In genomic region chr10:119253433-119254174, GRCh38 we compare ENCODE assay signal across 8 cellular contexts. TPM values are rescaled to one million over a fixed set of nuclear protein-coding genes. Genes with fewer than 3 reads are reported as not detected.
DNase-seq lines count a peak whose midpoint lies in the region; ATAC-seq and TF ChIP-seq lines count a peak whose summit lies in the region.

No MANE protein-coding gene starts in this region.

- peaks cover 0 to 35% (median 12%) of the 10 kb centered on the region in 4 donors for H3K4me1 Mint-ChIP-seq in CD4-positive, alpha-beta memory T cell

- H3K9me3 Mint-ChIP-seq in CD4-positive, alpha-beta memory T cell, result no peaks in the 10 kb centered on the region

- H3K4me3 Mint-ChIP-seq in CD4-positive, alpha-beta memory T cell, result peak overlapping the region in 1 of 8 donors; percentile 9

- DNase-seq in CD4-positive, alpha-beta memory T cell, result no peak
- DNase-seq in RPMI7951 (ENCODE audit: low read depth) (peak; percentile 93), colonic mucosa (peak; percentile 40), medulla oblongata (ENCODE audit: extremely low spot score) (peak; percentile 58), SIG-M5 treated with dmso at 0.1 percent for 504 hours (lab: John Stamatoyannopoulos, UW; ENCODE audit: unreplicated experiment) (no peak)
- DNase-seq in stimulated activated CD8-positive, alpha-beta memory T cell treated with anti-CD3 and anti-CD28 coated beads, Interleukin-4, amount 100 ng/mL, for 24 hours (ENCODE audit: low read depth), result peak; percentile 29

- ATAC-seq in HG02610 (IDR thresholded peaks at IDR 0.05; ENCODE audit: unreplicated experiment) (no peak), GM21737 (IDR thresholded peaks at IDR 0.05; ENCODE audit: unreplicated experiment) (no peak)

- H3K4me1 ChIP-seq in CD4-positive, alpha-beta memory T cell (ENCODE audit: insufficient read depth, low read length), result no peaks in the 10 kb centered on the region
- H3K4me1 ChIP-seq in colonic mucosa, result no peaks in the 10 kb centered on the region

- TF ChIP-seq CTCF in colonic mucosa (IDR thresholded peaks at IDR 0.05), result no peak

- H3K36me3 Mint-ChIP-seq in CD4-positive, alpha-beta memory T cell, result peaks cover 4 to 6% of the 10 kb centered on the region in 2 donors

- H3K27ac ChIP-seq in CD4-positive, alpha-beta memory T cell (ENCODE audit: low read depth, low read length), result no peak overlapping the region
- H3K27ac ChIP-seq in colonic mucosa, result peak overlapping the region; percentile 62

- no peak overlapping the region for H3K4me3 ChIP-seq in CD4-positive, alpha-beta memory T cell (ENCODE audit: low read length in 2 of 2)
- H3K4me3 ChIP-seq in colonic mucosa, result no peak overlapping the region

- no peaks in the 10 kb centered on the region for H3K9me3 ChIP-seq in CD4-positive, alpha-beta memory T cell (ENCODE audit: control insufficient read depth in 1 of 2, low read length in 2 of 2)
- H3K9me3 ChIP-seq in colonic mucosa, result no peaks in the 10 kb centered on the region

- H3K9ac ChIP-seq in colonic mucosa (ENCODE audit: low read depth in 2 of 2, low read length in 2 of 2), result peak overlapping the region in 1 of 2 donors; percentile 36

- intact Hi-C loops in CD4-positive, alpha-beta memory T cell (cut with micrococcal nuclease), result no loop called here
- intact Hi-C loops in colonic mucosa (cut with DNase I), result no loop called here

- CTCF ChIA-PET in CD4-positive, alpha-beta memory T cell (lab: Charles Lee; ENCODE audit: partially characterized antibody), result interaction anchor here (1.2 kb wide), 1 partner anchor 44 kb away, joined by 3 read pairs; no protein-coding TSS in a partner anchor

- no peaks in the 10 kb centered on the region for H3K27me3 ChIP-seq in CD4-positive, alpha-beta memory T cell (ENCODE audit: insufficient read depth, low read length)
- no peaks in the 10 kb centered on the region for H3K27me3 ChIP-seq in colonic mucosa

- POLR2A ChIA-PET in CD4-positive, alpha-beta memory T cell (lab: Charles Lee; ENCODE audit: partially characterized antibody), result no interaction called here

- H3K27ac Mint-ChIP-seq in CD4-positive, alpha-beta memory T cell, result peak overlapping the region; percentile 27 to 85 (median 53)

- H3K36me3 ChIP-seq in CD4-positive, alpha-beta memory T cell (ENCODE audit: insufficient read depth, low read length), result no peaks in the 10 kb centered on the region
- H3K36me3 ChIP-seq in colonic mucosa, result no peaks in the 10 kb centered on the region

- H3K27me3 Mint-ChIP-seq in CD4-positive, alpha-beta memory T cell, result no peaks in the 10 kb centered on the region

RNA-seq across cellular contexts. Expression of gene GRK5, which starts 46.2 kb away (rescaled TPM):
- total RNA-seq in CD4-positive, alpha-beta memory T cell, result 10 to 100 TPM; 26.7 to 27.9 TPM
- polyA plus RNA-seq in CD4-positive, alpha-beta memory T cell, result 10 to 100 TPM in 1 of 2 donors, 1 to 10 TPM in 1; 7.6 to 10.6 TPM
- total RNA-seq in RPMI7951 (2014; rRNA removed; shearing (Covaris generic)), result 2.7 and 2.9 TPM in 2 replicates
- total RNA-seq in colonic mucosa, result 10 to 100 TPM in 1 of 2 donors, 1 to 10 TPM in 1; 4.6 to 12.7 TPM

Comparison
In these comparisons a context has a peak if more than half of its experiments do, and no peak if none do; other contexts are left out.
1. DNase-seq: peak in RPMI7951 (single experiment), colonic mucosa (single experiment), medulla oblongata (single experiment) and stimulated activated CD8-positive, alpha-beta memory T cell treated with anti-CD3 and anti-CD28 coated beads, Interleukin-4, amount 100 ng/mL, for 24 hours (single experiment); none in CD4-positive, alpha-beta memory T cell (0 of 5) and SIG-M5 treated with dmso at 0.1 percent for 504 hours (single experiment).